1 cellular context compared by ENCODE assay signal in the genomic region with DNA sequence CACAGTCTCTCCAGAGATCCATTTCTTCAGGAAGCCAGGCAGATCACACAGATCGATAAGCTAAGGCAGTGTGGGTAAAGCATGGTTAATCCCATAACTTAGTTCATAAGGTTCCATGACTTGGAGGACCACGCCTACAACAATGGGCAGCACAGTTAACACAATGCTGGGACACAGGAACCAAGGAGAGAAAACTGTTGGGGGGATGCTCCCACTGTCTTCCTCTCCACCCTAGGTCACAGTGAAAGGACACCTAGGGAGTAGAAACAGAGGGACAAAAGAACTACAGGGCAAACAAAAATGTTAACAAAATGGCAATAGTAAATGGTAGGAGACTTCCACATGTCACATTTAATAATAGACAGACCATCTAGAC.
A peak's percentile ranks its signal among the peaks of the same experiment; 100 is the strongest.
TF ChIP-seq lines count a peak whose summit lies in the region.

No MANE protein-coding gene starts in this region.

TF ChIP-seq in HEK293, 187 proteins besides CTCF, POLR2A, EP300 and RAD21:
- no peak for TF ChIP-seq ZNF518A (tag by site-specific recombination; conservative IDR thresholded peaks at IDR 0.05; ENCODE audit: low read depth)
- peak; percentile 98; the same call in 1 of the 2 replicates for TF ChIP-seq TRIM28 (IDR thresholded peaks at IDR 0.05; ENCODE audit: borderline replicate concordance, low read length)
